1 cellular context compared by ENCODE assay signal in the genomic region with DNA sequence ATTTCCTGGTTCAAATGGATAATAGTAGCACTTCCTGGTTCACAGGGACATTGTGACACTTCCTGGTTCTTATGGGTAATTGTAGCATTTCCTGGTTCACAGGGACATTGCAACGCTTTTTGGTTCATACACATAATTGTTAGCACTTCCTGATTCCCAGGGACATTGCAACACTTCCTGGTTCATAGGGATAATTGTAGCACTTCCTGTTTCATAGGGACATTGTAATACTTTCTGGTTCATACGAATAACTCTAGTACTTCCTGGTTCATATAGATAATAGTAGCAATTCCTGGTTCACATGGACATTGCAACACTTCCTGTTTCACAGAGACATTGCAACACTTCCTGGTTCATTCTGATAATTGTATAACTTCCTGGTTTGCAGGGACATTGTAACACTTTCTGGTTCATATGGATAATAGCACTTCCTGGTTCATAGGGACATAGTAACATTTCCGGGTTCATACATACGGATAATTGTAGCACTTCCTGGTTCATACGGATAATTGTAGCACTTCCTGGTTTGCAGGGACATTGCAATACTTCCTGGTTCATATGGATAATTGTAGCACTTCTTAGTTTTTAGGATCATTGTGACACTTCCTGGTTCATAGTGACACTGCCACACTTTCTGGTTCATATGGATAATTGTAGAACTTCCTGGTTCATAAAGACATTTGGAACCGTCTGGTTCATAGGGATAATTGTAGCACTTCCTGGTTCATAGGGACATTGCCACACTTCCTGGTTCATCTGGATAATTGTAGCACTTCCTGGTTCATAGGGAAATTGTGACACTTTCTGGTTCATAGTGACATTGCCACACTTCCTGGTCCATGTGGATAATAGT.
TF ChIP-seq lines count a peak whose summit lies in the region.

No MANE protein-coding gene starts in this region.

TF ChIP-seq in HepG2, 621 proteins besides CTCF, POLR2A, EP300 and RAD21 (continued from another document):
- no peak for TF ChIP-seq EZH2 (conservative IDR thresholded peaks at IDR 0.05; ENCODE audit: low read depth, low read length)
- TF ChIP-seq ELF3 (CRISPR knock-in tag; IDR thresholded peaks at IDR 0.05), result 0 out of 2 replicates have a peak, but pooled peaks have one; percentile 29
TF ChIP-seq in HepG2: peak in this region for 15.
